ENCODE assay signal across 13 cellular contexts in genomic region chr17:73325527-73325842, GRCh38. TPM values are rescaled to one million over a fixed set of nuclear protein-coding genes. Genes with fewer than 3 reads are reported as not detected.
DNase-seq lines count a peak whose midpoint lies in the region; ATAC-seq, FAIRE-seq and TF ChIP-seq lines count a peak whose summit lies in the region.
"Had no signal": no experiment of that assay in that cellular context is flagged by ENCODE, and none has a peak within 500 bp of the region (broad histone marks: within the 10 kb centered on the region; RNA-seq: fewer than 3 reads in every experiment).

No MANE protein-coding gene starts in this region.

- CTCF ChIA-PET in GM12878 (lab: Yijun Ruan, JAX), result interaction anchor here (0.6 kb wide), 1 partner anchor 566 kb away, joined by 3 read pairs; no protein-coding TSS in a partner anchor

- H3K9me3 Mint-ChIP-seq in GM23338, result no peaks in the 10 kb centered on the region; the same call in 2 of the 3 replicates
- no peaks in the 10 kb centered on the region for H3K9me3 Mint-ChIP-seq in activated naive CD8-positive, alpha-beta T cell treated with anti-CD3 and anti-CD28 coated beads, Interleukin-2, amount 50 U/mL, for 24 hours
- H3K9me3 Mint-ChIP-seq: activated naive CD4-positive, alpha-beta T cell treated with anti-CD3 and anti-CD28 coated beads, Interleukin-2, amount 50 U/mL, for 72 hours had no signal

- no peak for TF ChIP-seq POLR2A in GM12878 (IDR thresholded peaks at IDR 0.05; ENCODE audit: low read depth, low read length)

- SMC1A ChIA-PET in GM12878 (lab: Charles Lee; ENCODE audit: uncharacterized antibody, unreplicated experiment), result no interaction called here

- H3K36me3 ChIP-seq in GM23338 (ENCODE audit: insufficient read depth), result no peaks in the 10 kb centered on the region
- no peaks in the 10 kb centered on the region for H3K36me3 ChIP-seq in GM12878 (ENCODE audit: control insufficient read depth in 2 of 2, insufficient read depth in 2 of 2, low read length in 1 of 2)
- no peaks in the 10 kb centered on the region for H3K36me3 ChIP-seq in subcutaneous abdominal adipose tissue (ENCODE audit: control insufficient read depth in 5 of 5, insufficient read depth in 5 of 5, low read length in 5 of 5)

- H3K27ac ChIP-seq in GM23338 (ENCODE audit: low read depth) (no peak overlapping the region), GM12878 (ENCODE audit: control insufficient read depth, insufficient read depth) (no peak overlapping the region), right cardiac atrium (ENCODE audit: low read length) (peak overlapping the region; percentile 67), subcutaneous abdominal adipose tissue (ENCODE audit: low read depth, low read length) (peak overlapping the region; percentile 89)
- H3K27ac ChIP-seq: HL-60 had no signal

- H3K9ac ChIP-seq in GM12878 (ENCODE audit: control insufficient read depth, insufficient read depth, low read length) (no peak overlapping the region), subcutaneous abdominal adipose tissue (ENCODE audit: low read length in 5 of 5) (peak overlapping the region in 1 of 5 donors; percentile 57)

- H3K4me3 ChIP-seq in GM23338, result no peak overlapping the region
- no peak overlapping the region for H3K4me3 ChIP-seq in GM12878
- H3K4me3 ChIP-seq in right cardiac atrium (ENCODE audit: low read length), result no peak overlapping the region
- H3K4me3 ChIP-seq in subcutaneous abdominal adipose tissue (ENCODE audit: low read depth in 1 of 5, low read length in 5 of 5), result peak overlapping the region in 1 of 5 donors; percentile 17

- POLR2A ChIA-PET in GM12878 (lab: Charles Lee), result no interaction called here

- 24% methylated on average over 4 of the region's 4 CpGs for WGBS in GM12878 (ENCODE audit: insufficient coverage, insufficient replicate concordance, low lambda C conversion rate, missing lambda C conversion rate)
- WGBS in right cardiac atrium, result 27% methylated on average over 4 of the region's 4 CpGs

- TF ChIP-seq RAD21 in GM12878 (IDR thresholded peaks at IDR 0.05; ENCODE audit: insufficient read depth, low read depth, low read length), result no peak

- FAIRE-seq in GM12878 (lab: Jason Lieb, UNC), result no peak
- FAIRE-seq: keratinocyte had no signal

- H4K20me1 ChIP-seq in GM23338 (replicated peaks; ENCODE audit: insufficient read depth) (no peaks in the 10 kb centered on the region), GM12878 (ENCODE audit: control insufficient read depth, insufficient read depth) (no peaks in the 10 kb centered on the region)

- H3K4me1 ChIP-seq in GM23338 (ENCODE audit: insufficient read depth) (peaks cover 24% of the 10 kb centered on the region), GM12878 (ENCODE audit: control insufficient read depth, insufficient read depth, low read length) (no peaks in the 10 kb centered on the region), right cardiac atrium (ENCODE audit: control insufficient read depth, insufficient read depth, low read length) (peaks cover 2% of the 10 kb centered on the region), subcutaneous abdominal adipose tissue (ENCODE audit: control insufficient read depth in 5 of 5, insufficient read depth in 5 of 5, low read length in 5 of 5) (peaks cover 6 to 34% (median 25%) of the 10 kb centered on the region in 5 donors)

- peak; percentile 24 for DNase-seq in GM23338 (ENCODE audit: low spot score)
- DNase-seq in GM12878 (ENCODE audit: low read depth, low spot score), result no peak
- peak in 2 of 3 donors; percentile 50 to 71 for DNase-seq in right cardiac atrium
- no peak for DNase-seq in activated naive CD8-positive, alpha-beta T cell treated with anti-CD3 and anti-CD28 coated beads, Interleukin-2, amount 50 U/mL, for 24 hours
- DNase-seq in KG1 (lab: John Stamatoyannopoulos, UW), result no peak
- DNase-seq: activated CD4-positive, alpha-beta T cell treated with anti-CD3 and anti-CD28 coated beads for 48 hours; NCI-H187 had no signal

- H3K27me3 ChIP-seq in GM23338 (ENCODE audit: insufficient read depth) (no peaks in the 10 kb centered on the region), GM12878 (replicated peaks in 1 of 2; ENCODE audit: control insufficient read depth in 2 of 2, insufficient read depth in 2 of 2, low read length in 1 of 2) (no peaks in the 10 kb centered on the region), right cardiac atrium (ENCODE audit: control insufficient read depth, insufficient read depth) (no peaks in the 10 kb centered on the region), subcutaneous abdominal adipose tissue (ENCODE audit: control insufficient read depth in 5 of 5, insufficient read depth in 4 of 5, low read length in 5 of 5) (no peaks in the 10 kb centered on the region)

- ATAC-seq in GM23338 (peak; percentile 18; the same call in 2 of the 3 replicates), GM12878 (no peak), right cardiac atrium (peak; percentile 86 to 91), GM18517 (IDR thresholded peaks at IDR 0.05; ENCODE audit: unreplicated experiment) (no peak), GM21381 (IDR thresholded peaks at IDR 0.05; ENCODE audit: unreplicated experiment) (no peak)
- no peak for ATAC-seq in activated naive CD8-positive, alpha-beta T cell treated with anti-CD3 and anti-CD28 coated beads, Interleukin-2, amount 50 U/mL, for 24 hours
- ATAC-seq: activated naive CD4-positive, alpha-beta T cell treated with anti-CD3 and anti-CD28 coated beads, Interleukin-2, amount 50 U/mL, for 72 hours had no signal

- H3K4me2 ChIP-seq in GM23338 (peak overlapping the region; percentile 69; the same call in 1 of the 2 replicates), GM12878 (ENCODE audit: control insufficient read depth, insufficient read depth) (no peak overlapping the region)

- H3K9me2 ChIP-seq in GM23338 (ENCODE audit: insufficient read depth), result no peaks in the 10 kb centered on the region

- no peaks in the 10 kb centered on the region; the same call in 1 of the 2 replicates for H3F3A ChIP-seq in GM23338 (replicated peaks; ENCODE audit: low read depth)

- H3K36me3 Mint-ChIP-seq in GM23338 (ENCODE audit: low read depth), result no peaks in the 10 kb centered on the region
- H3K36me3 Mint-ChIP-seq in activated naive CD8-positive, alpha-beta T cell treated with anti-CD3 and anti-CD28 coated beads, Interleukin-2, amount 50 U/mL, for 24 hours (ENCODE audit: low read depth), result no peaks in the 10 kb centered on the region
- H3K36me3 Mint-ChIP-seq: activated naive CD4-positive, alpha-beta T cell treated with anti-CD3 and anti-CD28 coated beads, Interleukin-2, amount 50 U/mL, for 72 hours had no signal

- H3K4me1 Mint-ChIP-seq in GM23338, result peaks cover 25% of the 10 kb centered on the region
- H3K4me1 Mint-ChIP-seq in activated naive CD8-positive, alpha-beta T cell treated with anti-CD3 and anti-CD28 coated beads, Interleukin-2, amount 50 U/mL, for 24 hours, result no peaks in the 10 kb centered on the region

- no peak for TF ChIP-seq EP300 in GM12878 (IDR thresholded peaks at IDR 0.05; ENCODE audit: borderline replicate concordance in 1 of 2, control insufficient read depth in 1 of 2, low read depth in 2 of 2, low read length in 2 of 2)

- no TSS peak for BruUV-seq in GM12878 (replicated peaks; lab: Mats Ljungman, UMichigan)

- H3K9me3 ChIP-seq in GM12878 (replicated peaks; ENCODE audit: control insufficient read depth, insufficient read depth, low read length) (no peaks in the 10 kb centered on the region), right cardiac atrium (ENCODE audit: control insufficient read depth, low read length) (no peaks in the 10 kb centered on the region), subcutaneous abdominal adipose tissue (ENCODE audit: control insufficient read depth in 5 of 5, low read length in 5 of 5) (peaks cover 0 to 5% (median 0%) of the 10 kb centered on the region in 5 donors)

- in situ Hi-C loops in GM12878 (cut with MboI), result loop anchor here (5.0 kb wide), 1 partner anchor 48 kb away; no protein-coding TSS in a partner anchor

- H3K79me2 ChIP-seq in GM23338 (replicated peaks; ENCODE audit: insufficient read depth) (no peaks in the 10 kb centered on the region), GM12878 (ENCODE audit: control insufficient read depth, insufficient read depth, low read length) (no peaks in the 10 kb centered on the region)

- intact Hi-C loops in GM12878 (cut with micrococcal nuclease; ENCODE audit: unreplicated experiment), result no loop called here
- intact Hi-C loops in right cardiac atrium (cut with DNase I), result no loop called here

- H3K4me3 Mint-ChIP-seq in GM23338, result no peak overlapping the region
- no peak overlapping the region for H3K4me3 Mint-ChIP-seq in activated naive CD8-positive, alpha-beta T cell treated with anti-CD3 and anti-CD28 coated beads, Interleukin-2, amount 50 U/mL, for 24 hours

- RAD21 ChIA-PET in GM12878 (lab: Charles Lee; ENCODE audit: unreplicated experiment), result no interaction called here

- H2AFZ ChIP-seq in GM23338 (peak overlapping the region; percentile 78; the same call in 1 of the 2 replicates), GM12878 (ENCODE audit: control insufficient read depth, low read depth, low read length) (peak overlapping the region; percentile 12; the same call in 1 of the 2 replicates)

- TF ChIP-seq CTCF in GM23338 (conservative IDR thresholded peaks at IDR 0.05; ENCODE audit: low read depth in 2 of 2), result no peak
- TF ChIP-seq CTCF in GM12878 (IDR thresholded peaks at IDR 0.05 in 2 of 3, conservative IDR thresholded peaks at IDR 0.05 in 1 of 3; ENCODE audit: control insufficient read depth in 2 of 3, extremely low read depth in 1 of 3, insufficient read depth in 1 of 3, low read depth in 3 of 3, low read length in 3 of 3), result no peak

- H3K27me3 Mint-ChIP-seq in GM23338 (ENCODE audit: insufficient read depth, low read depth, poor library complexity), result peaks cover 21% of the 10 kb centered on the region
- H3K27me3 Mint-ChIP-seq in activated naive CD8-positive, alpha-beta T cell treated with anti-CD3 and anti-CD28 coated beads, Interleukin-2, amount 50 U/mL, for 24 hours, result peaks cover 5% of the 10 kb centered on the region

- H3K27ac Mint-ChIP-seq in GM23338, result no peak overlapping the region
- H3K27ac Mint-ChIP-seq in activated naive CD8-positive, alpha-beta T cell treated with anti-CD3 and anti-CD28 coated beads, Interleukin-2, amount 50 U/mL, for 24 hours, result no peak overlapping the region
- H3K27ac Mint-ChIP-seq: activated naive CD4-positive, alpha-beta T cell treated with anti-CD3 and anti-CD28 coated beads, Interleukin-2, amount 50 U/mL, for 72 hours had no signal

RNA-seq across cellular contexts. Expression of gene CDC42EP4, which starts 13.7 kb away (rescaled TPM):
- 16.2 and 19.9 TPM in 2 replicates for total RNA-seq in GM23338 (2014; rRNA removed; shearing (Covaris generic))
- polyA plus RNA-seq in GM23338 (2016; fragmentation: Nextera tagmentation; extraction: Ambion mirVana) (4.1 and 4.4 TPM in 2 replicates), GM12878 (2011; rRNA removed) (5.9 and 7.1 TPM in 2 replicates), GM12878 (2014; fragmentation: Illumina TruSeq; extraction: Trizol) (1.4 TPM in 2 replicates), GM12878 (2014; fragmentation: Nextera tagmentation; extraction: Ambion mirVana) (under 1 TPM; 0.05 to 0.20 TPM), GM12878 (2014; rRNA removed) (2.5 and 2.8 TPM in 2 replicates), GM12878 (2016; fragmentation: Nextera tagmentation; extraction: Ambion mirVana) (1 to 10 TPM; 3.7 to 3.8 TPM), right cardiac atrium (31.9 TPM)
- total RNA-seq in GM12878 (2013; cell fraction: nucleolus; rRNA removed), result 31.6 and 35.8 TPM in 2 replicates
- total RNA-seq in GM12878 (2014; rRNA removed) (2.7 and 3.1 TPM in 2 replicates), GM12878 (2014; rRNA removed; fragmentation: Illumina TruSeq; extraction: Trizol) (0.97 and 1.3 TPM in 2 replicates), GM12878 (2021) (3.0 and 3.5 TPM in 2 replicates), right cardiac atrium (10 to 100 TPM; 28.1 to 47.1 (median 38.4) TPM)
- 0.71 TPM for polyA plus RNA-seq in GM12878 (2011; ENCODE audit: low read depth)
- 8.1 and 10.0 TPM in 2 replicates for polyA plus RNA-seq in GM12878 (2011; cell fraction: cytosol; rRNA removed)
- 11.7 and 13.6 TPM in 2 replicates for polyA plus RNA-seq in GM12878 (2011; cell fraction: nucleus; rRNA removed)
- 1.1 and 2.5 TPM in 2 replicates for polyA plus RNA-seq in GM12878 (2012)
- polyA minus RNA-seq in GM12878 (2011; rRNA and poly(A)+ RNA removed), result 9.4 and 26.8 TPM in 2 replicates
- polyA minus RNA-seq in GM12878 (2011; cell fraction: cytosol; rRNA and poly(A)+ RNA removed), result 6.2 and 7.5 TPM in 2 replicates
- 13.8 and 28.0 TPM in 2 replicates for polyA minus RNA-seq in GM12878 (2011; cell fraction: nucleus; rRNA and poly(A)+ RNA removed)

Comparison
In these comparisons a context has a peak if more than half of its experiments do, and no peak if none do; other contexts are left out.
1. ATAC-seq: peak in GM23338 (single experiment) and right cardiac atrium (2 of 2); none in GM12878 (single experiment), activated naive CD8-positive, alpha-beta T cell treated with anti-CD3 and anti-CD28 coated beads, Interleukin-2, amount 50 U/mL, for 24 hours (single experiment), GM18517 (single experiment) and GM21381 (single experiment).
2. DNase-seq: peak in GM23338 (single experiment) and right cardiac atrium (2 of 3); none in GM12878 (single experiment), activated naive CD8-positive, alpha-beta T cell treated with anti-CD3 and anti-CD28 coated beads, Interleukin-2, amount 50 U/mL, for 24 hours (single experiment) and KG1 (single experiment).
3. H3K27ac ChIP-seq: peak in right cardiac atrium (single experiment) and subcutaneous abdominal adipose tissue (single experiment); none in GM23338 (single experiment) and GM12878 (single experiment).